ENCODE assay signal across 18 cellular contexts in genomic region chr6:34132082-34132357, GRCh38. TPM values are rescaled to one million over a fixed set of nuclear protein-coding genes. Genes with fewer than 3 reads are reported as not detected.
"Had no signal": no experiment of that assay in that cellular context is flagged by ENCODE, and none has a peak within 500 bp of the region (broad histone marks: within the 10 kb centered on the region; RNA-seq: fewer than 3 reads in every experiment).

No MANE protein-coding gene starts in this region.

- H3K9me3 Mint-ChIP-seq: activated B cell treated with CpG ODN at 0.5 μM for 24 hours; memory B cell; stimulated activated memory B cell treated with anti-CD40 and anti-IgM and Interleukin-4, amounts not matched to agents 10 μg/mL and 1 μg/mL and 100 μg/mL, for 72 hours had no signal

- H3K4me1 ChIP-seq: adrenal gland, esophagus squamous epithelium, left lung, right atrium auricular region, thyroid gland had no signal

- H3K36me3 ChIP-seq: adrenal gland, esophagus squamous epithelium, left lung, right atrium auricular region, thyroid gland had no signal

- H3K9me3 ChIP-seq: adrenal gland, esophagus squamous epithelium, left lung, right atrium auricular region, thyroid gland had no signal

- ATAC-seq: stimulated activated memory B cell treated with anti-CD40 and anti-IgM and Interleukin-4, amounts not matched to agents 10 μg/mL and 1 μg/mL and 100 μg/mL, for 72 hours had no signal

- H3K36me3 Mint-ChIP-seq: activated naive CD4-positive, alpha-beta T cell treated with anti-CD3 and anti-CD28 coated beads, Interleukin-2, amount 50 U/mL, for 24 hours; memory B cell; stimulated activated memory B cell treated with anti-CD40 and anti-IgM and Interleukin-4, amounts not matched to agents 10 μg/mL and 1 μg/mL and 100 μg/mL, for 72 hours had no signal

- H3K4me3 Mint-ChIP-seq: activated B cell treated with CpG ODN at 0.5 μM for 24 hours; activated CD4-positive, alpha-beta T cell treated with anti-CD3 and anti-CD28 coated beads, Interleukin-2, amount 10 ng/mL, durations not matched to agents 24 days and 14 days; activated CD8-positive, alpha-beta T cell treated with anti-CD3 and anti-CD28 coated beads, Interleukin-2, amount 10 ng/mL, durations not matched to agents 7 days and 5 days; activated naive CD4-positive, alpha-beta T cell treated with anti-CD3 and anti-CD28 coated beads, Interleukin-2, amount 50 U/mL, for 24 hours; memory B cell; stimulated activated memory B cell treated with anti-CD40 and anti-IgM and Interleukin-4, amounts not matched to agents 10 μg/mL and 1 μg/mL and 100 μg/mL, for 72 hours had no signal

- H3K27me3 ChIP-seq: right atrium auricular region, thyroid gland had no signal

- H3K4me3 ChIP-seq: adrenal gland, esophagus squamous epithelium, left lung, right atrium auricular region, thyroid gland had no signal

- H3K27ac Mint-ChIP-seq: activated B cell treated with CpG ODN at 0.5 μM for 24 hours; activated CD4-positive, alpha-beta T cell treated with anti-CD3 and anti-CD28 coated beads, Interleukin-2, amount 10 ng/mL, durations not matched to agents 24 days and 14 days; activated CD8-positive, alpha-beta T cell treated with anti-CD3 and anti-CD28 coated beads, Interleukin-2, amount 10 ng/mL, durations not matched to agents 7 days and 5 days; memory B cell; stimulated activated memory B cell treated with anti-CD40 and anti-IgM and Interleukin-4, amounts not matched to agents 10 μg/mL and 1 μg/mL and 100 μg/mL, for 72 hours had no signal

- DNase-seq: activated B cell treated with CpG ODN at 0.5 μM for 24 hours, esophagus squamous epithelium, left lung had no signal

- H3K4me1 Mint-ChIP-seq: activated B cell treated with CpG ODN at 0.5 μM for 24 hours; activated CD4-positive, alpha-beta T cell treated with anti-CD3 and anti-CD28 coated beads, Interleukin-2, amount 10 ng/mL, durations not matched to agents 24 days and 14 days; activated naive CD4-positive, alpha-beta T cell treated with anti-CD3 and anti-CD28 coated beads, Interleukin-2, amount 50 U/mL, for 24 hours; memory B cell; stimulated activated memory B cell treated with anti-CD40 and anti-IgM and Interleukin-4, amounts not matched to agents 10 μg/mL and 1 μg/mL and 100 μg/mL, for 72 hours had no signal

- H3K27ac ChIP-seq: adrenal gland, esophagus squamous epithelium, left lung, right atrium auricular region, thyroid gland had no signal

RNA-seq across cellular contexts. Expression of gene GRM4, which starts 13.9 kb away (rescaled TPM):
- total RNA-seq: activated B cell treated with CpG ODN at 0.5 μM for 24 hours; activated CD4-positive, alpha-beta T cell treated with anti-CD3 and anti-CD28 coated beads, Interleukin-2, amount 10 ng/mL, durations not matched to agents 24 days and 14 days; activated CD8-positive, alpha-beta T cell treated with anti-CD3 and anti-CD28 coated beads, Interleukin-2, amount 10 ng/mL, durations not matched to agents 7 days and 5 days; adrenal gland; cardiac septum; endothelial cell of umbilical vein; esophagus squamous epithelium; left lung; mucosa of gallbladder; naive thymus-derived CD8-positive, alpha-beta T cell; posterior vena cava; right atrium auricular region; T-helper 1 cell treated with Interleukin-12 subunit alpha and Interleukin-12 subunit beta and Interleukin-4 antibody, amounts not matched to agents 30 ng/mL and 1 ng/mL, for 36 hours had no signal
- polyA plus RNA-seq: adrenal gland; keratinocyte; naive thymus-derived CD8-positive, alpha-beta T cell had no signal
